In the genomic region with DNA sequence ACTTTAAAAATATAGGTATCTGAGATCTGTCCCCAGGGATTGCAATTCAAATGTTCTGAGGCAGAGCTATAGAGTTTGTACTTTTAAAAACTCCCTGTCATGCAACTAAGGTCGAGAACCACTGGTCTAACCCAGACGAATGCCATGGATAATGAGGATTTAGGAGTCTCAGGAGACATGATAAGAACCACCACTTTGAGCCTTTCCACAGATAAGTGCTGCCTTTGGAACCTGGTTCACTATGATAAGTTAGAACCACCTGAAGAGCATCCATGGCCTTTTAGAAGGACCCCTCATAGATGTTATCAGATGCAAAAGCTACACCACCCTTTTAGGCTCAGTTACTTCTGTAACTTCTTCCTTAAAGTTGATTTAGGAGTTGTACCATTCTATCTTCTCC, we compare ENCODE assay signal across 23 cellular contexts.
"Had no signal": no experiment of that assay in that cellular context is flagged by ENCODE, and none has a peak within 500 bp of the region (broad histone marks: within the 10 kb centered on the region; RNA-seq: fewer than 3 reads in every experiment).

No MANE protein-coding gene starts in this region.

- H3K27me3 ChIP-seq: colonic mucosa had no signal

- H3K4me3 ChIP-seq: colonic mucosa, esophagus muscularis mucosa, gastroesophageal sphincter, heart left ventricle, left lung, lower lobe of right lung, mucosa of descending colon had no signal

- ATAC-seq: effector memory CD8-positive, alpha-beta T cell; foreskin keratinocyte; gastroesophageal sphincter; heart left ventricle; left cardiac atrium; left lung; left ventricle myocardium superior; lower lobe of right lung; mucosa of descending colon; naive thymus-derived CD8-positive, alpha-beta T cell had no signal

- FAIRE-seq: endometrium, frontal cortex, islet of Langerhans, keratinocyte had no signal

- H3K27ac ChIP-seq: colonic mucosa, epithelial cell of prostate, esophagus muscularis mucosa, foreskin keratinocyte, gastroesophageal sphincter, heart left ventricle, left lung, lower lobe of right lung had no signal

- DNase-seq: colonic mucosa; cortex of kidney; effector CD8-positive, alpha-beta T cell; effector memory CD8-positive, alpha-beta T cell; endodermal cell; foreskin keratinocyte; heart left ventricle; hippocampal formation; left cardiac atrium; left lung; left ventricle myocardium superior; lower lobe of right lung; mesenchymal stem cell; mucosa of descending colon; naive B cell; naive thymus-derived CD8-positive, alpha-beta T cell had no signal

- H3K9me3 ChIP-seq: colonic mucosa, esophagus muscularis mucosa, gastroesophageal sphincter, heart left ventricle, left lung, lower lobe of right lung, mucosa of descending colon had no signal

- H3K36me3 ChIP-seq: colonic mucosa, esophagus muscularis mucosa, gastroesophageal sphincter, heart left ventricle, left lung, lower lobe of right lung had no signal

- H3K4me1 ChIP-seq: colonic mucosa, esophagus muscularis mucosa, foreskin keratinocyte, gastroesophageal sphincter, heart left ventricle, left lung, lower lobe of right lung had no signal
